Comparison of ENCODE assay signal across 24 cellular contexts in genomic region chr1:221915764-221916163, GRCh38.
"Had no signal": no experiment of that assay in that cellular context is flagged by ENCODE, and none has a peak within 500 bp of the region (broad histone marks: within the 10 kb centered on the region; RNA-seq: fewer than 3 reads in every experiment).

No MANE protein-coding gene starts in this region.

- H3K4me1 ChIP-seq: colonic mucosa, esophagus squamous epithelium, gastrocnemius medialis, heart right ventricle, left lung, lower lobe of right lung had no signal

- FAIRE-seq: endometrium, islet of Langerhans, keratinocyte had no signal

- H3K27me3 ChIP-seq: colonic mucosa, esophagus squamous epithelium, gastrocnemius medialis, heart right ventricle, left lung had no signal

- ATAC-seq: effector memory CD8-positive, alpha-beta T cell; esophagus mucosa; gastrocnemius medialis; heart right ventricle; left cardiac atrium; left lung; left ventricle myocardium superior; lower lobe of right lung had no signal

- DNase-seq: colonic mucosa; cortex of kidney; effector CD8-positive, alpha-beta T cell; effector memory CD8-positive, alpha-beta T cell; endodermal cell; erythroblast; esophagus squamous epithelium; foreskin fibroblast; foreskin melanocyte; gastrocnemius medialis; glutamatergic neuron; head of caudate nucleus; heart right ventricle; hippocampal formation; left cardiac atrium; left lung; left ventricle myocardium superior; lower lobe of right lung; mesenchymal stem cell had no signal

- H3K9me3 ChIP-seq: colonic mucosa, esophagus squamous epithelium, gastrocnemius medialis, heart right ventricle, left lung, lower lobe of right lung had no signal

- H3K27ac ChIP-seq: colonic mucosa, epithelial cell of prostate, esophagus squamous epithelium, gastrocnemius medialis, heart right ventricle, left lung, lower lobe of right lung had no signal

- H3K4me3 ChIP-seq: colonic mucosa, esophagus squamous epithelium, gastrocnemius medialis, heart right ventricle, left lung, lower lobe of right lung had no signal

- H3K36me3 ChIP-seq: colonic mucosa, esophagus squamous epithelium, gastrocnemius medialis, heart right ventricle, left lung, lower lobe of right lung had no signal
